Comparison of ENCODE assay signal across 16 cellular contexts in genomic region chr3:126517291-126517951, GRCh38. TPM values are rescaled to one million over a fixed set of nuclear protein-coding genes. Genes with fewer than 3 reads are reported as not detected.
"Had no signal": no experiment of that assay in that cellular context is flagged by ENCODE, and none has a peak within 500 bp of the region (broad histone marks: within the 10 kb centered on the region; RNA-seq: fewer than 3 reads in every experiment).

Gene UROC1 (minus strand): TSS chr3:126517773. CDS start chr3:126517719, 54 bp downstream.

- FAIRE-seq: colon, endothelial cell of umbilical vein had no signal

- H3K9me3 ChIP-seq: adrenal gland, esophagus squamous epithelium, suprapubic skin had no signal

- H3K27me3 ChIP-seq: adrenal gland had no signal

- ATAC-seq: naive thymus-derived CD8-positive, alpha-beta T cell; T-helper 17 cell had no signal

- H3K4me2 ChIP-seq: smooth muscle cell had no signal

- H3K36me3 ChIP-seq: adrenal gland, cardiac muscle cell, esophagus squamous epithelium, suprapubic skin, WERI-Rb-1 had no signal

- H3K4me1 ChIP-seq: adrenal gland, suprapubic skin had no signal

- H3K27ac ChIP-seq: adrenal gland, cardiac muscle cell, esophagus squamous epithelium, suprapubic skin, WERI-Rb-1 had no signal

- DNase-seq: activated CD4-positive, alpha-beta T cell treated with anti-CD3 and anti-CD28 coated beads, Interleukin-2, amount 50 U/mL, for 48 hours; adrenal gland; effector CD4-positive, alpha-beta T cell; esophagus squamous epithelium; mesenchymal stem cell; T-helper 17 cell; trophoblast cell; WERI-Rb-1 had no signal

- H3K4me3 ChIP-seq: adrenal gland, cardiac muscle cell, esophagus squamous epithelium, smooth muscle cell, suprapubic skin had no signal

RNA-seq across cellular contexts. Expression of gene UROC1, which starts in this region (rescaled TPM):
- total RNA-seq: activated T-helper 2 cell treated with anti-CD3 and anti-CD28 coated beads, Interferon-gamma antibody, Interleukin-2, Interleukin-4, amounts not matched to agents 10 μg/mL and 5 μg/mL and 100 μg/mL, durations not matched to agents 14 hours and 24 hours and 36 hours; cardiac muscle cell; endothelial cell of umbilical vein; esophagus squamous epithelium; fibroblast of villous mesenchyme; smooth muscle cell; suprapubic skin; T-helper 17 cell had no signal
- polyA plus RNA-seq: cardiac muscle cell, endothelial cell of umbilical vein, smooth muscle cell had no signal
